26 cellular contexts compared by ENCODE assay signal in the genomic region with DNA sequence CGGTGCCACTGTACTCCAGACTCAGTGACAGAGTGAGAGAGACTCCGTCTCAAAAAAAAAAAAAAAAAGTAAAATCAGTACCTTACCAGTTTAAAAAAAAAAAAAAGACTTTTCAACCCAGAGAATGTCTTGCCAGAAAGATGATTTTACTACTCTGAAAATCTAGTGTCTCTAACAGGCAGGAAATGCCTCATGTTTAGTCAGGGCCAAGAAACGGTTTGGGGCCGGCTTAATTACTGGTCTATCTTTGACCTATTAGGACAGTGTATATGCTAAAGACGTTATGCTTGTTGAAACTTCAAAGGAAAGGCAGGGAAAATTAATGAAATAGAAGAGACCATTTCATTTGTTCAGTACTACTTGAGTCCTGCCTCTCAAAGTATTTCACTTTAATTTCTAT. TPM values are rescaled to one million over a fixed set of nuclear protein-coding genes. Genes with fewer than 3 reads are reported as not detected.
"Had no signal": no experiment of that assay in that cellular context is flagged by ENCODE, and none has a peak within 500 bp of the region (broad histone marks: within the 10 kb centered on the region; RNA-seq: fewer than 3 reads in every experiment).

No MANE protein-coding gene starts in this region.

- ATAC-seq: effector memory CD8-positive, alpha-beta T cell; gastroesophageal sphincter; left lobe of liver; mucosa of descending colon; naive thymus-derived CD8-positive, alpha-beta T cell; stimulated activated naive B cell treated with anti-CD40 and anti-IgM and Interleukin-4, amounts not matched to agents 10 μg/mL and 1 μg/mL and 100 μg/mL, for 72 hours; stimulated activated naive CD8-positive, alpha-beta T cell treated with anti-CD3 and anti-CD28 coated beads, Interleukin-15, amount 100 ng/mL, for 72 hours; upper lobe of right lung had no signal

- DNase-seq: dorsolateral prefrontal cortex; effector memory CD8-positive, alpha-beta T cell; foreskin fibroblast; glutamatergic neuron; islet precursor cell; mammary epithelial cell; mucosa of descending colon; naive thymus-derived CD8-positive, alpha-beta T cell; posterior cingulate gyrus; sigmoid colon; stimulated activated CD4-positive, alpha-beta T cell treated with anti-CD3 and anti-CD28 coated beads, Interleukin-2, amount 100 ng/mL, for 24 hours; stimulated activated CD4-positive, alpha-beta T cell treated with anti-CD3 and anti-CD28 coated beads, Interleukin-4, amount 100 ng/mL, for 4 hours; stimulated activated naive B cell treated with anti-CD40 and anti-IgM and Interleukin-4, amounts not matched to agents 10 μg/mL and 1 μg/mL and 100 μg/mL, for 72 hours; stimulated activated naive CD8-positive, alpha-beta T cell treated with anti-CD3 and anti-CD28 coated beads, Interleukin-15, amount 100 ng/mL, for 72 hours; testis; upper lobe of right lung had no signal

- H3K27me3 ChIP-seq: right atrium auricular region, testis, tibial nerve, vagina had no signal

- H3K27ac ChIP-seq: dorsolateral prefrontal cortex, epithelial cell of prostate, esophagus muscularis mucosa, gastroesophageal sphincter, right atrium auricular region, sigmoid colon, skin epidermis, testis, tibial nerve, upper lobe of right lung, vagina had no signal

- H3K36me3 ChIP-seq: esophagus muscularis mucosa, gastroesophageal sphincter, right atrium auricular region, sigmoid colon, tibial nerve, upper lobe of right lung, vagina had no signal

- H3K4me3 ChIP-seq: dorsolateral prefrontal cortex, esophagus muscularis mucosa, gastroesophageal sphincter, mucosa of descending colon, right atrium auricular region, sigmoid colon, skin epidermis, testis, tibial nerve, upper lobe of right lung, vagina had no signal

- H3K4me1 ChIP-seq: esophagus muscularis mucosa, gastroesophageal sphincter, right atrium auricular region, sigmoid colon, testis, tibial nerve, upper lobe of right lung, vagina had no signal

- H3K9me3 ChIP-seq: esophagus muscularis mucosa, mucosa of descending colon, right atrium auricular region, sigmoid colon, testis, tibial nerve, upper lobe of right lung, vagina had no signal

RNA-seq across cellular contexts. Expression of gene BEND4, which starts 9.9 kb away (rescaled TPM):
- total RNA-seq: lower leg skin, mammary epithelial cell, osteocyte, vagina had no signal
- polyA plus RNA-seq: mammary epithelial cell had no signal
